In the genomic region with DNA sequence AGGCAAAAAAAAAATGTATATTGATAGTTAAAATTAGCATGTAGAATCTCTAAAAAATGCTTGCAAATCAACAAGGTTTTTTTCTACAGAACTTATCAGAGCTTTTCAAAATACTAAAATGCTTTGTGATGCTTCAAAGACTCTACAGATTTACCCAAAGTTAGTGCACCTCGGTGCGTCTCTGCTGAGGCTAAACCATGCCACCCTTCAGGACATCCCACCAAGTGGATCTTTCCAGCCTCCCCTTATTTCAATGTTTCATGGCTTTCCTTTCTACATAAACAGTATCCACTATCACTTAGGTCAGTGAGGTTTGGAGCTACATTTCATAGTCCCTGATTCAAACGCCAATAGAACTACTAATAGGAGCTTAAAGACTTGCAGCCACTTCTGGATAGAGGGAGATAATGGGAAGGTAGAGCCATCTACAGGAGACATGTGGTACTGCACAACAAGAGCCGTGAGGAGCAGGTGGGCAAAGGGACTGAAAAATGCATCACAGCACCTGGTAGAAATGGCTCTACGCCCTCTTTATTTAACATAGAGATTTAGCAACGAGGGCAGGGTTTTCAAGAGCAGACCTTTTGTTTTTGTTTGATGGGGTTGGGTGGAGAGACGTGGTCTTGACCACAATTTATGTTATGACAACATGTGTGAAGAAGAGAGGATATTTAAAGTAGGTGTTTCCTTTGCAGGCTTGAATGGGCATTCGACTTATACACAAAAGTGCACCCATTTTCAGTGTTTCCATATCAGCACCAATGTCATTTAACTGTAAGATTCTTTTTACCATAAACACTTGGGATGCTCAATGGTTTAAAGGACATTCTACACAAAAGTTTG, we compare ENCODE assay signal across 1 cellular context.
TF ChIP-seq lines count a peak whose summit lies in the region.

No MANE protein-coding gene starts in this region.

TF ChIP-seq in H1, 55 proteins besides CTCF, POLR2A, EP300 and RAD21:
- TF ChIP-seq CBX8 (IDR thresholded peaks at IDR 0.05; ENCODE audit: borderline replicate concordance, low read depth, low read length) (no peak), MAX (IDR thresholded peaks at IDR 0.05) (peak; percentile 40; the same call in 1 of the 2 replicates), TAF1 (IDR thresholded peaks at IDR 0.05; ENCODE audit: low read depth, low read length) (no peak)
